8 cellular contexts compared by ENCODE assay signal in genomic region chr20:37192137-37192854, GRCh38. TPM values are rescaled to one million over a fixed set of nuclear protein-coding genes. Genes with fewer than 3 reads are reported as not detected.
DNase-seq lines count a peak whose midpoint lies in the region; ATAC-seq and TF ChIP-seq lines count a peak whose summit lies in the region.

No MANE protein-coding gene starts in this region.

- intact Hi-C loops in dorsolateral prefrontal cortex (cut with DNase I) = loop anchor here (1.0 to 10.0 kb wide), 6 partner anchors 13 to 803 kb away; partner anchors contain the start of genes MROH8 (in 2 of the 2), RPN2 (in 2 of the 2), CTNNBL1 (in 1 of the 2) and RBL1 (in 1 of the 2)

- H3K4me3 Mint-ChIP-seq in activated CD4-positive, alpha-beta memory T cell treated with anti-CD3 and anti-CD28 coated beads, Interleukin-2, amount 10 ng/mL, durations not matched to agents 7 days and 5 days = no peak overlapping the region

- H3K4me1 Mint-ChIP-seq in activated CD4-positive, alpha-beta memory T cell treated with anti-CD3 and anti-CD28 coated beads, Interleukin-2, amount 10 ng/mL, durations not matched to agents 7 days and 5 days = peaks cover 67% of the 10 kb centered on the region

- H3K27ac ChIP-seq in dorsolateral prefrontal cortex = peak overlapping the region in 52 of 59 donors; percentile 8 to 88 (median 62)

- no peaks in the 10 kb centered on the region for H3K27me3 Mint-ChIP-seq in activated CD4-positive, alpha-beta memory T cell treated with anti-CD3 and anti-CD28 coated beads, Interleukin-2, amount 10 ng/mL, durations not matched to agents 7 days and 5 days

- peaks cover 61% of the 10 kb centered on the region for H3K36me3 Mint-ChIP-seq in activated CD4-positive, alpha-beta memory T cell treated with anti-CD3 and anti-CD28 coated beads, Interleukin-2, amount 10 ng/mL, durations not matched to agents 7 days and 5 days (ENCODE audit: low read depth)

- TF ChIP-seq CTCF in dorsolateral prefrontal cortex (IDR thresholded peaks at IDR 0.05 in 54 of 56, conservative IDR thresholded peaks at IDR 0.05 in 2 of 56; ENCODE audit: low read depth in 1 of 56, partially characterized antibody in 56 of 56) = peak; percentile 88 to 99 (median 96)

- H3K4me3 ChIP-seq in dorsolateral prefrontal cortex = peak overlapping the region in 13 of 59 donors; percentile 4 to 43 (median 10)

- no peak overlapping the region for H3K27ac Mint-ChIP-seq in activated CD4-positive, alpha-beta memory T cell treated with anti-CD3 and anti-CD28 coated beads, Interleukin-2, amount 10 ng/mL, durations not matched to agents 7 days and 5 days

- no peaks in the 10 kb centered on the region for H3K27me3 ChIP-seq in dorsolateral prefrontal cortex

- CTCF ChIA-PET in activated CD4-positive, alpha-beta memory T cell treated with anti-CD3 and anti-CD28 coated beads, Interleukin-2, amount 10 ng/mL, durations not matched to agents 7 days and 5 days (lab: Charles Lee) = interaction anchor here (0.5 to 8.4 kb wide), 17 partner anchors 9 to 347 kb away, joined by 3 to 79 read pairs (median 4); partner anchors contain the start of genes MROH8, RBL1 and RPN2

- ATAC-seq in HG03139 (IDR thresholded peaks at IDR 0.05; ENCODE audit: unreplicated experiment) = no peak

- no peaks in the 10 kb centered on the region for H3K9me3 Mint-ChIP-seq in activated CD4-positive, alpha-beta memory T cell treated with anti-CD3 and anti-CD28 coated beads, Interleukin-2, amount 10 ng/mL, durations not matched to agents 7 days and 5 days

- DNase-seq in DMS79 treated with DMSO at 0.1 percent for 48 hours (lab: John Stamatoyannopoulos, UW) (peak; percentile 82), HK-2 (ENCODE audit: unreplicated experiment) (peak; percentile 80), NCI-H82 treated with DMSO at 0.1 percent for 48 hours (lab: John Stamatoyannopoulos, UW; ENCODE audit: unreplicated experiment) (peak; percentile 78), dorsolateral prefrontal cortex (peak; percentile 86 to 97 (median 93)), medulla oblongata (ENCODE audit: extremely low spot score) (peak; percentile 97)
- peak; percentile 80 for DNase-seq in activated CD4-positive, alpha-beta memory T cell treated with anti-CD3 and anti-CD28 coated beads, Interleukin-2, amount 10 ng/mL, durations not matched to agents 7 days and 5 days
- peak; percentile 28 for DNase-seq in stimulated activated CD8-positive, alpha-beta memory T cell treated with anti-CD3 and anti-CD28 coated beads, Interleukin-15, amount 100 ng/mL, for 24 hours (ENCODE audit: low read depth)

- POLR2A ChIA-PET in activated CD4-positive, alpha-beta memory T cell treated with anti-CD3 and anti-CD28 coated beads, Interleukin-2, amount 10 ng/mL, durations not matched to agents 7 days and 5 days (lab: Charles Lee) = interaction anchor here (0.9 to 5.6 kb wide), 3 partner anchors 9 to 22 kb away, joined by 3 to 43 read pairs (median 4); partner anchors contain the start of genes MROH8 and RPN2

RNA-seq across cellular contexts. Expression of gene MROH8, which starts 12.9 kb away (rescaled TPM):
- 1 to 10 TPM; 1.7 to 2.2 TPM for total RNA-seq in activated CD4-positive, alpha-beta memory T cell treated with anti-CD3 and anti-CD28 coated beads, Interleukin-2, amount 10 ng/mL, durations not matched to agents 7 days and 5 days
- total RNA-seq in dorsolateral prefrontal cortex = 10 to 100 TPM in 86 of 120 experiments, 1 to 10 TPM in 34; 4.9 to 20.6 (median 11.6) TPM

RNA-seq across cellular contexts. Expression of gene RPN2, which starts 13.2 kb away (rescaled TPM):
- 100 to 1,000 TPM; 168 to 179 TPM for total RNA-seq in activated CD4-positive, alpha-beta memory T cell treated with anti-CD3 and anti-CD28 coated beads, Interleukin-2, amount 10 ng/mL, durations not matched to agents 7 days and 5 days
- 10 to 100 TPM; 51.0 to 98.1 (median 63.8) TPM for total RNA-seq in dorsolateral prefrontal cortex

Comparison
In these comparisons a context has a peak if more than half of its experiments do, and no peak if none do; other contexts are left out.
1. DNase-seq: peak in every context shown above with its lines; median percentile 97 in medulla oblongata; 93 in dorsolateral prefrontal cortex; 82 in DMS79 treated with DMSO at 0.1 percent for 48 hours; 80 in HK-2; 80 in activated CD4-positive, alpha-beta memory T cell treated with anti-CD3 and anti-CD28 coated beads, Interleukin-2, amount 10 ng/mL, durations not matched to agents 7 days and 5 days; 78 in NCI-H82 treated with DMSO at 0.1 percent for 48 hours; 28 in stimulated activated CD8-positive, alpha-beta memory T cell treated with anti-CD3 and anti-CD28 coated beads, Interleukin-15, amount 100 ng/mL, for 24 hours.